Comparison of ENCODE assay signal across 24 cellular contexts in the genomic region with DNA sequence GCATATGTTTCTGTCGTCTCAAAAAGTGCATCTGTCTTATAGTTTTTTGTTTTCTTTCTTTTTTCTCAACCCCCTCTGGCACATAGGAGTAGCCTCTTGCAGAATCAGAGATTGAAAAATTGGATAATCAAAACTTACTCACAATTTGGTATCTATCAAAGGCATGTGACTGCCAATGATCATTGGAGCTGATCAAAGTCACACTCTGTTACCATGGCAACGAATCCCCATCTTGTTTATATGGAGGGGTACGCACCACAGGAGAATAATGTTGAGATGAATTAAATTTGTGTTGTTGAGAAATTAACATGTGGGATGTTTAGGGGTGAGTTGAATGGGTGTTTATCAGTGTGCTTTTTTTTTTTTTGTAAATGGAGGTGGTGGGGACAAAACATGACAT.
"Had no signal": no experiment of that assay in that cellular context is flagged by ENCODE, and none has a peak within 500 bp of the region (broad histone marks: within the 10 kb centered on the region; RNA-seq: fewer than 3 reads in every experiment).

No MANE protein-coding gene starts in this region.

- H3K36me3 Mint-ChIP-seq: naive thymus-derived CD4-positive, alpha-beta T cell had no signal

- H3K9me3 ChIP-seq: colonic mucosa, esophagus squamous epithelium, gastrocnemius medialis, left lung, lower lobe of right lung had no signal

- H3K36me3 ChIP-seq: colonic mucosa, esophagus squamous epithelium, gastrocnemius medialis, heart right ventricle, left lung, lower lobe of right lung had no signal

- H3K27ac Mint-ChIP-seq: effector memory CD8-positive, alpha-beta T cell; endodermal cell; naive thymus-derived CD4-positive, alpha-beta T cell had no signal

- H3K27me3 ChIP-seq: colonic mucosa, esophagus squamous epithelium, gastrocnemius medialis, heart right ventricle, left lung had no signal

- DNase-seq: colonic mucosa; effector CD8-positive, alpha-beta T cell; effector memory CD8-positive, alpha-beta T cell; endodermal cell; erythroblast; esophagus squamous epithelium; foreskin fibroblast; foreskin melanocyte; gastrocnemius medialis; glutamatergic neuron; head of caudate nucleus; heart right ventricle; left cardiac atrium; left lung; left ventricle myocardium superior; lower lobe of right lung; mesenchymal stem cell; midbrain; naive thymus-derived CD4-positive, alpha-beta T cell had no signal

- H3K4me1 ChIP-seq: colonic mucosa, esophagus squamous epithelium, gastrocnemius medialis, heart right ventricle, left lung, lower lobe of right lung had no signal

- H3K4me3 Mint-ChIP-seq: effector memory CD8-positive, alpha-beta T cell; endodermal cell; naive thymus-derived CD4-positive, alpha-beta T cell had no signal

- H3K9me3 Mint-ChIP-seq: endodermal cell had no signal

- H3K4me3 ChIP-seq: colonic mucosa, esophagus squamous epithelium, gastrocnemius medialis, heart right ventricle, left lung, lower lobe of right lung had no signal

- H3K27me3 Mint-ChIP-seq: effector memory CD8-positive, alpha-beta T cell had no signal

- FAIRE-seq: endometrium, islet of Langerhans, keratinocyte had no signal

- ATAC-seq: effector memory CD8-positive, alpha-beta T cell; esophagus mucosa; gastrocnemius medialis; heart right ventricle; left cardiac atrium; left lung; left ventricle myocardium superior; lower lobe of right lung; naive thymus-derived CD4-positive, alpha-beta T cell had no signal

- H3K27ac ChIP-seq: colonic mucosa, epithelial cell of prostate, esophagus squamous epithelium, gastrocnemius medialis, heart right ventricle, left lung, lower lobe of right lung had no signal
